In genomic region chr22:24156915-24157782, GRCh38 we compare ENCODE assay signal across 8 cellular contexts. TPM values are rescaled to one million over a fixed set of nuclear protein-coding genes. Genes with fewer than 3 reads are reported as not detected.
DNase-seq lines count a peak whose midpoint lies in the region; ATAC-seq and TF ChIP-seq lines count a peak whose summit lies in the region.

No MANE protein-coding gene starts in this region.

- no peaks in the 10 kb centered on the region for H3K36me3 ChIP-seq in BE2C

- H3K4me3 ChIP-seq in BE2C (ENCODE audit: low read depth, low read length) (peak overlapping the region; percentile 60), lower leg skin (ENCODE audit: low read depth, poor library complexity, severe bottlenecking) (peak overlapping the region; percentile 52)

- WGBS in lower leg skin, 2 donors, result 17 to 21% methylated on average over 18 to 22 of the region's 22 CpGs

- TF ChIP-seq POLR2A in lower leg skin (IDR thresholded peaks at IDR 0.05), result no peak

- intact Hi-C loops in lower leg skin (cut with DNase I; ENCODE audit: low total_unique reads), result no loop called here

- no peaks in the 10 kb centered on the region for H3K27me3 ChIP-seq in BE2C

- TF ChIP-seq CTCF in BE2C (IDR thresholded peaks at IDR 0.05; ENCODE audit: low read depth, low read length) (peak; percentile 92), lower leg skin (IDR thresholded peaks at IDR 0.05) (peak in 1 of 3 donors; percentile 63)

- ATAC-seq in GM19035 (IDR thresholded peaks at IDR 0.05; ENCODE audit: unreplicated experiment), result peak; percentile 68
- peak; percentile 79 for ATAC-seq in HG03280 (IDR thresholded peaks at IDR 0.05; ENCODE audit: unreplicated experiment)

- DNase-seq in BE2C, result peak; percentile 94
- peak; percentile 68 for DNase-seq in NCI-H526 treated with DMSO at 0.1 percent for 48 hours (lab: John Stamatoyannopoulos, UW)
- DNase-seq in activated CD4-positive, alpha-beta T cell treated with anti-CD3 and anti-CD28 coated beads, Interleukin-2, amount 50 U/mL, for 1 hour, result peak; percentile 88
- DNase-seq in dermis blood vessel endothelial cell, result peak; percentile 86
- DNase-seq in lower leg skin (ENCODE audit: low spot score in 2 of 2), result peak; percentile 72 to 96
- peak; percentile 68 to 78 for DNase-seq in stimulated activated CD4-positive, alpha-beta T cell treated with anti-CD3 and anti-CD28 coated beads, Interleukin-4, amount 100 ng/mL, for 48 hours (ENCODE audit: low read depth in 2 of 2)

- no peaks in the 10 kb centered on the region for H3K9me3 ChIP-seq in BE2C

- peaks cover 9% of the 10 kb centered on the region for H3K4me1 ChIP-seq in BE2C

RNA-seq across cellular contexts. Expression of gene SUSD2, which starts 24.1 kb away (rescaled TPM):
- polyA plus RNA-seq in BE2C (2012; ENCODE audit: insufficient read depth, insufficient read length, low read depth), result 1.6 TPM
- total RNA-seq in dermis blood vessel endothelial cell (0.34 and 0.60 TPM in 2 replicates), lower leg skin (10 to 100 TPM; 18.3 to 74.3 (median 27.0) TPM)

Comparison
In these comparisons a context has a peak if more than half of its experiments do, and no peak if none do; other contexts are left out.
1. Peak in every context shown above with its lines: DNase-seq, ATAC-seq and H3K4me3 ChIP-seq.
2. RNA of gene SUSD2, which starts 24.1 kb away (total RNA-seq): 18.3 to 74.3 TPM in lower leg skin; 0.34 to 0.60 TPM in dermis blood vessel endothelial cell; every median in the first group is over 10 times any median in the second.